In the genomic region with DNA sequence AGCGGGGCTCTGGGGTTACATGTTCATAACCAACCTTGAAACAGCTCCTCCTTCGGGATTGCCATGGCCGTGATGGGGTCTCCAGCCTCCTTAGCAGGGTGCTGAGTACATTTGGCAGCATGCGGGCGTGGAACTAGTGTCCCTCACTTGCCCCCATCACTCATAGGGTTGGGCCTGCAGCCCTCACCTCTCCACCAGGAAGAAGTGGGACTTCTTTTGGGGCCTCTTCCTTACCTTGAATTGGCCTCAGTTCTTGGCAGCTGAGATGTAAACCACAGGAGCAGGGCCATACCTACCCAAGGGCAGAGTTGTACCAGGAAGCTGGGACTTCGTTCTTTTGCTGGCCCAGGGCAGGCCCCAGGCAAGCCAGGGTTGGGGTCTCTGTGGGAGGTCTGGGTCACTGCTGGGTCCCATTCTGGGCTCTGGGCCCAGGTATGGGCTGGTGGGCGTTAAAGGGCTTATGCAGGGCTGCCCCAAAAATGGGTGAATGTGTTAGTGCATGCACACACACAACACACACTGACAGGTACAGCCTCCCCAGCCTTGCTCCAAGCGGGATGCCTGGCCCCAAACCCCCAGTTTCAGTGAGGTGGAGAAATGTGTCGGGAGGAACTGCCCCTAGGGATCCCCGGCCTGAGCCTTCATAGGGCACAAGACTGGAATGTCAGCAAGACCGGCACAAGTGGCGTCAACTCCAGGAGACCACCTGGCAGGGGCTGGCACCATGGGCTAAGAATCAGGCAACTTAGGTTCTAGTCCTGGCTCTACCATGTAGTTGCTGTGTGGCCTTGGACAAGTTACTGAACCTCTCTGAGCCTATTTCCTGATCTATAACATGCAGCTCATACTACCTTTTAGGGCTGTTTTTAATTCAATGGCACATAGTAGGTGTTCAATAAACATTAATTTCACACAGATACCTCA, we compare ENCODE assay signal across 16 cellular contexts. TPM values are rescaled to one million over a fixed set of nuclear protein-coding genes. Genes with fewer than 3 reads are reported as not detected.
DNase-seq lines count a peak whose midpoint lies in the region; ATAC-seq and TF ChIP-seq lines count a peak whose summit lies in the region.
"Had no signal": no experiment of that assay in that cellular context is flagged by ENCODE, and none has a peak within 500 bp of the region (broad histone marks: within the 10 kb centered on the region; RNA-seq: fewer than 3 reads in every experiment).

No MANE protein-coding gene starts in this region.

- peaks cover 21% of the 10 kb centered on the region for H3K36me3 Mint-ChIP-seq in type B pancreatic cell
- H3K36me3 Mint-ChIP-seq in natural killer cell = no peaks in the 10 kb centered on the region
- H3K36me3 Mint-ChIP-seq: CD8-positive, alpha-beta memory T cell; neural progenitor cell had no signal

- peak; percentile 39 for ATAC-seq in left colon
- ATAC-seq in GM19035 (IDR thresholded peaks at IDR 0.05; ENCODE audit: unreplicated experiment) = no peak
- no peak for ATAC-seq in natural killer cell
- ATAC-seq: gastrocnemius medialis had no signal

- DNase-seq in astrocyte of the hippocampus (ENCODE audit: low read depth, low spot score) = peak; percentile 36
- DNase-seq in left colon = peak in 1 of 2 donors; percentile 61
- DNase-seq in type B pancreatic cell (ENCODE audit: extremely low spot score, unreplicated experiment) = no peak
- no peak for DNase-seq in EL
- DNase-seq in natural killer cell = no peak
- DNase-seq: activated B cell treated with CpG ODN at 0.5 μM for 24 hours; activated T-cell treated with anti-CD3 and anti-CD28 coated beads for 4 hours; CD8-positive, alpha-beta memory T cell; gastrocnemius medialis; NCI-H1694 treated with DMSO at 0.1 percent for 48 hours had no signal

- no peaks in the 10 kb centered on the region for H3K9me3 ChIP-seq in HUES6 (ENCODE audit: control insufficient read depth, insufficient read depth, low read depth, low read length)
- H3K9me3 ChIP-seq: gastrocnemius medialis, suprapubic skin had no signal

- peaks cover 28% of the 10 kb centered on the region for H3K36me3 ChIP-seq in HUES6 (ENCODE audit: control insufficient read depth, insufficient read depth, low read length)
- H3K36me3 ChIP-seq: gastrocnemius medialis, neural progenitor cell, suprapubic skin had no signal

- intact Hi-C loops in left colon (cut with DNase I, micrococcal nuclease) (no loop called here), natural killer cell (cut with micrococcal nuclease) (no loop called here)

- H3K27me3 Mint-ChIP-seq in type B pancreatic cell (peaks cover 23% of the 10 kb centered on the region), natural killer cell (ENCODE audit: low read depth in 2 of 2) (peaks cover 6 to 16% of the 10 kb centered on the region in 2 donors)

- peaks cover 24% of the 10 kb centered on the region for H3K4me1 Mint-ChIP-seq in type B pancreatic cell (ENCODE audit: unreplicated experiment)
- H3K4me1 Mint-ChIP-seq in natural killer cell = no peaks in the 10 kb centered on the region

- peak overlapping the region; percentile 27; the same call in 1 of the 2 replicates for H3K27ac ChIP-seq in HUES6 (ENCODE audit: low read depth, low read length)
- H3K27ac ChIP-seq: gastrocnemius medialis, neural progenitor cell had no signal

- H3K9me3 Mint-ChIP-seq in type B pancreatic cell (no peaks in the 10 kb centered on the region), natural killer cell (no peaks in the 10 kb centered on the region)
- H3K9me3 Mint-ChIP-seq: activated B cell treated with CpG ODN at 0.5 μM for 24 hours; CD8-positive, alpha-beta memory T cell; dendritic cell treated with granulocyte-macrophage colony-stimulating factor and Interleukin-4, amounts not matched to agents 40 ng/mL and 50 ng/mL, for 4 days had no signal

- TF ChIP-seq CTCF in type B pancreatic cell (conservative IDR thresholded peaks at IDR 0.05) = no peak
- no peak for TF ChIP-seq CTCF in natural killer cell (IDR thresholded peaks at IDR 0.05)

- H3K4me3 ChIP-seq in HUES6 (ENCODE audit: low read depth, low read length) = no peak overlapping the region
- H3K4me3 ChIP-seq: gastrocnemius medialis, neural progenitor cell, skin epidermis, suprapubic skin had no signal

- peak overlapping the region; percentile 30 for H3K9ac ChIP-seq in HUES6 (ENCODE audit: low read length)
- H3K9ac ChIP-seq: neural progenitor cell had no signal

- no peaks in the 10 kb centered on the region for H3K27me3 ChIP-seq in HUES6 (ENCODE audit: control insufficient read depth, insufficient read depth, low read length)
- H3K27me3 ChIP-seq: neural progenitor cell had no signal

- H3K27ac Mint-ChIP-seq in type B pancreatic cell = peak overlapping the region; percentile 99
- H3K27ac Mint-ChIP-seq in natural killer cell = no peak overlapping the region
- H3K27ac Mint-ChIP-seq: activated B cell treated with CpG ODN at 0.5 μM for 24 hours; dendritic cell treated with granulocyte-macrophage colony-stimulating factor and Interleukin-4, amounts not matched to agents 40 ng/mL and 50 ng/mL, for 4 days; neural progenitor cell had no signal

- H3K4me1 ChIP-seq in HUES6 (ENCODE audit: control insufficient read depth, insufficient read depth, low read length) = peaks cover 33% of the 10 kb centered on the region

- H3K4me3 Mint-ChIP-seq in type B pancreatic cell (peak overlapping the region; percentile 89), natural killer cell (no peak overlapping the region)
- H3K4me3 Mint-ChIP-seq: activated B cell treated with CpG ODN at 0.5 μM for 24 hours; CD8-positive, alpha-beta memory T cell; dendritic cell treated with granulocyte-macrophage colony-stimulating factor and Interleukin-4, amounts not matched to agents 40 ng/mL and 50 ng/mL, for 4 days; neural progenitor cell had no signal

RNA-seq across cellular contexts. Expression of gene KRT15, which starts 3.9 kb away (rescaled TPM):
- total RNA-seq in left colon = 10 to 100 TPM in 1 of 2 donors, 1 to 10 TPM in 1; 6.8 to 30.9 TPM
- 208 and 840 TPM in 2 replicates for total RNA-seq in type B pancreatic cell (ENCODE audit: low replicate concordance)
- not detected for total RNA-seq in natural killer cell
- total RNA-seq: activated B cell treated with CpG ODN at 0.5 μM for 24 hours; CD8-positive, alpha-beta memory T cell; gastrocnemius medialis had no signal

RNA-seq across cellular contexts. Expression of gene KRT19, which starts 5.5 kb away (rescaled TPM):
- total RNA-seq in left colon (1,000 to 10,000 TPM; 1,911 to 3,076 TPM), type B pancreatic cell (ENCODE audit: low replicate concordance) (750 and 2,036 TPM in 2 replicates), natural killer cell (not detected)
- total RNA-seq: activated B cell treated with CpG ODN at 0.5 μM for 24 hours; CD8-positive, alpha-beta memory T cell had no signal

RNA-seq across cellular contexts. Expression of gene KRT13, which starts 17.2 kb away (rescaled TPM):
- under 1 TPM in 1 of 2 donors, not detected in 1; 0.82 TPM for total RNA-seq in left colon
- total RNA-seq in type B pancreatic cell (ENCODE audit: low replicate concordance) = 869 and 1,618 TPM in 2 replicates
- total RNA-seq in natural killer cell = not detected
- total RNA-seq: activated B cell treated with CpG ODN at 0.5 μM for 24 hours; CD8-positive, alpha-beta memory T cell; gastrocnemius medialis had no signal

RNA-seq across cellular contexts. Expression of gene KRT36, which starts 32.9 kb away (rescaled TPM):
- total RNA-seq in left colon = under 1 TPM in 1 of 2 donors, not detected in 1; 0.27 TPM
- 0.17 and 0.83 TPM in 2 replicates for total RNA-seq in type B pancreatic cell (ENCODE audit: low replicate concordance)
- not detected for total RNA-seq in natural killer cell
- total RNA-seq: activated B cell treated with CpG ODN at 0.5 μM for 24 hours; CD8-positive, alpha-beta memory T cell; gastrocnemius medialis had no signal

RNA-seq across cellular contexts. Expression of gene KRT35, which starts 41.6 kb away (rescaled TPM):
- total RNA-seq in left colon = not detected
- total RNA-seq in type B pancreatic cell (ENCODE audit: low replicate concordance) = not detected in 2 replicates
- not detected for total RNA-seq in natural killer cell
- total RNA-seq: activated B cell treated with CpG ODN at 0.5 μM for 24 hours; CD8-positive, alpha-beta memory T cell; gastrocnemius medialis had no signal

Comparison
In these comparisons a context has a peak if more than half of its experiments do, and no peak if none do; other contexts are left out.
1. RNA of gene KRT15, which starts 3.9 kb away (total RNA-seq): 208 to 840 TPM in type B pancreatic cell and 6.8 to 30.9 TPM in left colon; not detected in natural killer cell; every median in the first group is over 4 times any median in the second.
2. RNA of gene KRT19, which starts 5.5 kb away (total RNA-seq): 1,911 to 3,076 TPM in left colon and 750 to 2,036 TPM in type B pancreatic cell; not detected in natural killer cell; every median in the first group is over 100 times any median in the second.
3. RNA of gene KRT13, which starts 17.2 kb away (total RNA-seq): 869 to 1,618 TPM in type B pancreatic cell; 0.82 TPM in left colon and not detected in natural killer cell; every median in the first group is over 100 times any median in the second.